Comparison of ENCODE assay signal across 22 cellular contexts in genomic region chr4:31175242-31175910, GRCh38.
DNase-seq lines count a peak whose midpoint lies in the region; ATAC-seq, FAIRE-seq and TF ChIP-seq lines count a peak whose summit lies in the region.
"Had no signal": no experiment of that assay in that cellular context is flagged by ENCODE, and none has a peak within 500 bp of the region (broad histone marks: within the 10 kb centered on the region; RNA-seq: fewer than 3 reads in every experiment).

No MANE protein-coding gene starts in this region.

- no peak for TF ChIP-seq POLR2A in IMR-90 (IDR thresholded peaks at IDR 0.05; ENCODE audit: low read depth, low read length)

- DNase-seq in DMS53 treated with DMSO at 0.1 percent for 48 hours (lab: John Stamatoyannopoulos, UW; ENCODE audit: unreplicated experiment), result peak; percentile 14
- DNase-seq in IMR-90, result peak; percentile 45
- peak; percentile 44 for DNase-seq in astrocyte (ENCODE audit: low read depth)
- peak; percentile 28 for DNase-seq in fibroblast of mammary gland (ENCODE audit: low read depth)
- no peak for DNase-seq in GOT3 (lab: John Stamatoyannopoulos, UW)
- no peak for DNase-seq in activated naive CD4-positive, alpha-beta T cell treated with anti-CD3 and anti-CD28 coated beads, Interleukin-2, amount 10 ng/mL, durations not matched to agents 7 days and 5 days
- DNase-seq in AG20443 (ENCODE audit: low spot score), result no peak
- no peak for DNase-seq in NCI-H82 (lab: John Stamatoyannopoulos, UW)
- DNase-seq: Calu3; CD4-positive, alpha-beta T cell; DMS79 treated with DMSO at 0.1 percent for 48 hours; GF-D8; H7; KG1; MM.1S; NCI-H1105; NCI-H1694 treated with DMSO at 0.1 percent for 48 hours; NCI-H510A; RPMI8226; SW 1271 had no signal

- H3K9me3 Mint-ChIP-seq in astrocyte (ENCODE audit: unreplicated experiment), result no peaks in the 10 kb centered on the region
- H3K9me3 Mint-ChIP-seq in activated naive CD4-positive, alpha-beta T cell treated with anti-CD3 and anti-CD28 coated beads, Interleukin-2, amount 10 ng/mL, durations not matched to agents 7 days and 5 days, result peaks cover 7% of the 10 kb centered on the region

- H3K36me3 ChIP-seq in IMR-90 (ENCODE audit: control insufficient read depth, insufficient read depth, low read length) (no peaks in the 10 kb centered on the region), astrocyte (ENCODE audit: insufficient read depth, low read length) (no peaks in the 10 kb centered on the region)
- H3K36me3 ChIP-seq: SJSA1 had no signal

- no peak overlapping the region for H2BK15ac ChIP-seq in IMR-90 (ENCODE audit: low read depth, low read length)

- no peak for TF ChIP-seq RAD21 in IMR-90 (IDR thresholded peaks at IDR 0.05; ENCODE audit: low read length)

- H3K79me2 ChIP-seq in astrocyte (ENCODE audit: insufficient read depth, low read length), result no peaks in the 10 kb centered on the region

- WGBS in IMR-90 (ENCODE audit: extremely low coverage in 2 of 2, insufficient read length in 1 of 2), 2 experiments, result no CpG with 5 or more reads among the region's 5 CpGs

- intact Hi-C loops in IMR-90 (cut with micrococcal nuclease), result no loop called here

- H2BK20ac ChIP-seq in IMR-90 (ENCODE audit: low read depth, low read length), result no peak overlapping the region

- H3K9me3 ChIP-seq in IMR-90 (ENCODE audit: control insufficient read depth, insufficient read depth, low read length), result no peaks in the 10 kb centered on the region
- H3K9me3 ChIP-seq in astrocyte (ENCODE audit: insufficient read depth, low read depth, low read length), result no peaks in the 10 kb centered on the region
- H3K9me3 ChIP-seq: A549, SJSA1 had no signal

- no peaks in the 10 kb centered on the region for H4K20me1 ChIP-seq in IMR-90 (ENCODE audit: insufficient read depth, low read length)
- no peaks in the 10 kb centered on the region for H4K20me1 ChIP-seq in astrocyte (ENCODE audit: insufficient read depth, low read length)

- no peak overlapping the region for H4K5ac ChIP-seq in IMR-90 (ENCODE audit: low read depth, low read length)

- no peak overlapping the region for H3K56ac ChIP-seq in IMR-90 (ENCODE audit: extremely low read depth, insufficient read depth, low read length)

- H3K27me3 Mint-ChIP-seq in astrocyte (ENCODE audit: low read depth, unreplicated experiment), result no peaks in the 10 kb centered on the region
- H3K27me3 Mint-ChIP-seq in activated naive CD4-positive, alpha-beta T cell treated with anti-CD3 and anti-CD28 coated beads, Interleukin-2, amount 10 ng/mL, durations not matched to agents 7 days and 5 days, result no peaks in the 10 kb centered on the region
- H3K27me3 Mint-ChIP-seq: CD4-positive, alpha-beta T cell had no signal

- no peak overlapping the region for H4K8ac ChIP-seq in IMR-90 (ENCODE audit: low read depth in 2 of 2, low read length in 2 of 2)

- no peak overlapping the region for H3K23ac ChIP-seq in IMR-90 (ENCODE audit: low read depth, low read length)

- H3K27ac ChIP-seq in IMR-90 (ENCODE audit: insufficient read depth, low read length), result no peak overlapping the region
- H3K27ac ChIP-seq in astrocyte (ENCODE audit: low read depth, low read length), result no peak overlapping the region
- H3K27ac ChIP-seq: A549, SJSA1 had no signal

- H4K91ac ChIP-seq in IMR-90 (ENCODE audit: insufficient read depth, low read depth, low read length), result no peak overlapping the region

- H3K14ac ChIP-seq in IMR-90 (replicated peaks; ENCODE audit: low read depth, low read length), result no peak overlapping the region

- H3K4me1 ChIP-seq in IMR-90 (ENCODE audit: control insufficient read depth, insufficient read depth, low read length) (no peaks in the 10 kb centered on the region), astrocyte (ENCODE audit: insufficient read depth, low read length) (peaks cover 3% of the 10 kb centered on the region)
- H3K4me1 ChIP-seq: A549, SJSA1 had no signal

- H3K9ac ChIP-seq in IMR-90 (ENCODE audit: low read depth, low read length), result no peak overlapping the region
- no peak overlapping the region for H3K9ac ChIP-seq in astrocyte (ENCODE audit: low read length)

- FAIRE-seq in astrocyte (lab: Jason Lieb, UNC), result no peak
- FAIRE-seq: A549 had no signal

- in situ Hi-C loops in IMR-90 (cut with MboI; ENCODE audit: low sequenced_read_pairs), result no loop called here

- H3K4me3 Mint-ChIP-seq in astrocyte (ENCODE audit: unreplicated experiment), result no peak overlapping the region
- H3K4me3 Mint-ChIP-seq in activated naive CD4-positive, alpha-beta T cell treated with anti-CD3 and anti-CD28 coated beads, Interleukin-2, amount 10 ng/mL, durations not matched to agents 7 days and 5 days, result no peak overlapping the region
- H3K4me3 Mint-ChIP-seq: CD4-positive, alpha-beta T cell had no signal

- dilution Hi-C loops in IMR-90 (cut with HindIII; ENCODE audit: low sequenced_read_pairs, unreplicated experiment), result no loop called here

- H2AK5ac ChIP-seq in IMR-90 (ENCODE audit: low read depth, low read length), result no peak overlapping the region

- H2BK5ac ChIP-seq in IMR-90 (ENCODE audit: low read depth, low read length, poor library complexity, severe bottlenecking), result no peak overlapping the region

- H3K27me3 ChIP-seq in IMR-90 (ENCODE audit: control insufficient read depth, insufficient read depth, low read length) (no peaks in the 10 kb centered on the region), astrocyte (ENCODE audit: insufficient read depth, low read length) (no peaks in the 10 kb centered on the region)
- H3K27me3 ChIP-seq: SJSA1 had no signal

- H3K4me2 ChIP-seq in IMR-90 (ENCODE audit: low read depth, low read length) (no peak overlapping the region), astrocyte (ENCODE audit: low read length) (peak overlapping the region; percentile 13)
- H3K4me2 ChIP-seq: A549 had no signal

- no peaks in the 10 kb centered on the region for H3K79me1 ChIP-seq in IMR-90 (ENCODE audit: low read depth in 1 of 2, low read length in 2 of 2)

- H3K4me1 Mint-ChIP-seq in astrocyte (ENCODE audit: low read depth, unreplicated experiment), result no peaks in the 10 kb centered on the region
- no peaks in the 10 kb centered on the region for H3K4me1 Mint-ChIP-seq in activated naive CD4-positive, alpha-beta T cell treated with anti-CD3 and anti-CD28 coated beads, Interleukin-2, amount 10 ng/mL, durations not matched to agents 7 days and 5 days

- BruUV-seq in IMR-90 (replicated peaks; lab: Mats Ljungman, UMichigan), result no TSS peak

- H3K27ac Mint-ChIP-seq in astrocyte (ENCODE audit: unreplicated experiment), result no peak overlapping the region
- H3K27ac Mint-ChIP-seq in activated naive CD4-positive, alpha-beta T cell treated with anti-CD3 and anti-CD28 coated beads, Interleukin-2, amount 10 ng/mL, durations not matched to agents 7 days and 5 days, result no peak overlapping the region
- H3K27ac Mint-ChIP-seq: CD4-positive, alpha-beta T cell had no signal

- H3K4me3 ChIP-seq in IMR-90 (ENCODE audit: insufficient read depth, low read depth, low read length), result no peak overlapping the region
- H3K4me3 ChIP-seq in astrocyte (ENCODE audit: insufficient read depth, low read depth, low read length), result no peak overlapping the region
- H3K4me3 ChIP-seq in fibroblast of mammary gland (ENCODE audit: control insufficient read depth, low read depth, low read length), result no peak overlapping the region
- H3K4me3 ChIP-seq: A549, SJSA1 had no signal

- H3K36me3 Mint-ChIP-seq in astrocyte (ENCODE audit: low read depth, unreplicated experiment), result no peaks in the 10 kb centered on the region
- no peaks in the 10 kb centered on the region for H3K36me3 Mint-ChIP-seq in activated naive CD4-positive, alpha-beta T cell treated with anti-CD3 and anti-CD28 coated beads, Interleukin-2, amount 10 ng/mL, durations not matched to agents 7 days and 5 days

- H3K9me1 ChIP-seq in IMR-90 (ENCODE audit: insufficient read depth, low read length), result no peaks in the 10 kb centered on the region

- POLR2A ChIA-PET in IMR-90 (lab: Charles Lee; ENCODE audit: unreplicated experiment), result no interaction called here

- no peak for ATAC-seq in IMR-90 (ENCODE audit: low read depth)
- ATAC-seq: A549 had no signal

- H2AK9ac ChIP-seq in IMR-90 (replicated peaks; ENCODE audit: low read depth, low read length, poor library complexity), result no peak overlapping the region

- H2BK120ac ChIP-seq in IMR-90 (ENCODE audit: low read depth, low read length), result no peak overlapping the region

- H3K18ac ChIP-seq in IMR-90 (ENCODE audit: low read depth, low read length), result no peak overlapping the region

- H3K4ac ChIP-seq in IMR-90 (ENCODE audit: low read depth, low read length), result no peak overlapping the region

- CTCF ChIA-PET in IMR-90 (lab: Yijun Ruan, JAX), result no interaction called here
- CTCF ChIA-PET in activated naive CD4-positive, alpha-beta T cell treated with anti-CD3 and anti-CD28 coated beads, Interleukin-2, amount 10 ng/mL, durations not matched to agents 7 days and 5 days (lab: Charles Lee), result no interaction called here

- H2AFZ ChIP-seq in IMR-90 (replicated peaks; ENCODE audit: low read length, poor library complexity), result no peak overlapping the region
- no peak overlapping the region for H2AFZ ChIP-seq in astrocyte (ENCODE audit: low read depth, low read length)

- TF ChIP-seq CTCF in IMR-90 (conservative IDR thresholded peaks at IDR 0.05; ENCODE audit: low read depth, low read length), result no peak
- no peak for TF ChIP-seq CTCF in astrocyte (IDR thresholded peaks at IDR 0.05; ENCODE audit: insufficient read depth, low read depth, low read length)
- TF ChIP-seq CTCF in fibroblast of mammary gland (conservative IDR thresholded peaks at IDR 0.05; ENCODE audit: control insufficient read depth, insufficient read depth, low read depth, low read length), result no peak

TF ChIP-seq in IMR-90, 13 proteins besides CTCF, POLR2A, EP300 and RAD21:
- TF ChIP-seq CHD1 (IDR thresholded peaks at IDR 0.05; ENCODE audit: low read depth, low read length) (no peak), RCOR1 (IDR thresholded peaks at IDR 0.05; ENCODE audit: insufficient replicate concordance, low read length) (no peak), BHLHE40 (IDR thresholded peaks at IDR 0.05; ENCODE audit: low read depth, low read length) (no peak), ELK1 (IDR thresholded peaks at IDR 0.05; ENCODE audit: borderline replicate concordance, low read depth, low read length) (no peak)

Comparison
In these comparisons a context has a peak if more than half of its experiments do, and no peak if none do; other contexts are left out.
1. DNase-seq: peak in DMS53 treated with DMSO at 0.1 percent for 48 hours (single experiment), IMR-90 (single experiment), astrocyte (single experiment) and fibroblast of mammary gland (single experiment); none in GOT3 (single experiment), activated naive CD4-positive, alpha-beta T cell treated with anti-CD3 and anti-CD28 coated beads, Interleukin-2, amount 10 ng/mL, durations not matched to agents 7 days and 5 days (single experiment), AG20443 (single experiment) and NCI-H82 (single experiment).